In the genomic region with DNA sequence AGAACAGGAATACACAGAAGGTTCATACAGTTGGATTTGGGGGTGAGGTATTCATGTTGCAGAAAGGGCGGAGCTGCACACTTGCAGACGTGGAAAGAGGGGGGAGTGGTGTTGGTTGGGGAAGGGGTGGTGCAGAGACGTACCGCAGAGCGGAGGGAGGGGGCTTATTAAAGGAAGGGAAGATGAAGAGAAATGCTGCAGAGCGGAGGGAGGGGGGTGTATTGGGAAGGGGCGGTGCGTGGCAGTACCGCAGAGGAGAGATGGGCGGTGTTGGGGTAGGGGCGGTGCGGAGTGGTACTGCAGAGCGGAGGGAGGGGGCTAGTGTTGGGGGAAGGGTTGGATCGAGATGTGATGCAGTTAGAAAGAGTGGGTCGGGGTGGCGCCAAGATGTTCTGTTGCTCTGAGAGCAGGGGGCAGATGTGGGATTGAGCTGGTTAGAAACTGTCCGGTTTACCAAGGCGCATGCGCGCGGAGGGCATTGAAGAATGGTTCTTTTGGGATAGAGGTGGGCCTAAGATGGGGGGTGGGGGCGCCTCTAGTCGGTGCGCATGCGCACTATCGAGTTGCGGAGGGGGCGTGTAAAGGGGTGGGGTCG, we compare ENCODE assay signal across 8 cellular contexts. TPM values are rescaled to one million over a fixed set of nuclear protein-coding genes. Genes with fewer than 3 reads are reported as not detected.
DNase-seq lines count a peak whose midpoint lies in the region; ATAC-seq lines count a peak whose summit lies in the region.

No MANE protein-coding gene starts in this region.

- H3K4me2 ChIP-seq in mesenchymal stem cell (ENCODE audit: low read length, poor library complexity, severe bottlenecking) = peak overlapping the region; percentile 67

- no peak overlapping the region for H4K91ac ChIP-seq in mesenchymal stem cell (ENCODE audit: low read length)

- under 1% methylated on average over 24 of the region's 29 CpGs for WGBS in mesenchymal stem cell

- H4K8ac ChIP-seq in mesenchymal stem cell (ENCODE audit: low read length) = peak overlapping the region; percentile 17

- H3K27me3 ChIP-seq in mesenchymal stem cell (ENCODE audit: control insufficient read depth in 1 of 2, insufficient read depth in 1 of 2, low read length in 2 of 2) = peaks cover 0 to 9% of the 10 kb centered on the region in 2 experiments

- peaks cover 19% of the 10 kb centered on the region for H3K79me1 ChIP-seq in mesenchymal stem cell (replicated peaks; ENCODE audit: low read length, poor library complexity, severe bottlenecking)

- ATAC-seq in Right ventricle myocardium inferior (peak; percentile 52), HG03280 (IDR thresholded peaks at IDR 0.05; ENCODE audit: unreplicated experiment) (no peak)

- peaks cover 21 to 35% of the 10 kb centered on the region in 2 experiments for H3K36me3 ChIP-seq in mesenchymal stem cell (ENCODE audit: control insufficient read depth in 1 of 2, insufficient read depth in 2 of 2, low read depth in 1 of 2, low read length in 2 of 2)

- H2AK5ac ChIP-seq in mesenchymal stem cell (ENCODE audit: low read length, severe bottlenecking) = no peak overlapping the region

- no peak overlapping the region for H2BK12ac ChIP-seq in mesenchymal stem cell (ENCODE audit: low read length in 2 of 2)

- peak overlapping the region; percentile 31 for H3K27ac ChIP-seq in mesenchymal stem cell (ENCODE audit: low read length, poor library complexity, severe bottlenecking)

- peak overlapping the region; percentile 82 for H3K4me3 Mint-ChIP-seq in activated CD4-positive, alpha-beta memory T cell treated with anti-CD3 and anti-CD28 coated beads for 36 hours

- CTCF ChIA-PET in activated CD4-positive, alpha-beta memory T cell treated with anti-CD3 and anti-CD28 coated beads for 36 hours (lab: Charles Lee) = no interaction called here

- peak overlapping the region in 1 of 2 experiments; percentile 71 for H3K18ac ChIP-seq in mesenchymal stem cell (ENCODE audit: low read depth in 1 of 2, low read length in 2 of 2)

- no peaks in the 10 kb centered on the region for H3K9me3 Mint-ChIP-seq in activated CD4-positive, alpha-beta memory T cell treated with anti-CD3 and anti-CD28 coated beads for 36 hours

- H3K9ac ChIP-seq in mesenchymal stem cell (ENCODE audit: low read length) = peak overlapping the region; percentile 81

- DNase-seq in Right ventricle myocardium inferior (ENCODE audit: missing footprints) = peak; percentile 63
- no peak for DNase-seq in cardiac septum (ENCODE audit: low spot score)
- DNase-seq in NCI-H2107 (lab: John Stamatoyannopoulos, UW) = peak; percentile 8
- peak; percentile 67 for DNase-seq in activated CD4-positive, alpha-beta memory T cell treated with anti-CD3 and anti-CD28 coated beads for 36 hours
- peak; percentile 39 for DNase-seq in effector CD8-positive, alpha-beta T cell (lab: John Stamatoyannopoulos, UW)
- peak; percentile 74 for DNase-seq in mesenchymal stem cell
- peak; percentile 15 to 33 (median 28) for DNase-seq in stimulated activated CD4-positive, alpha-beta T cell treated with anti-CD3 and anti-CD28 coated beads, TNF-alpha, amount 100 ng/mL, for 48 hours (ENCODE audit: low read depth in 3 of 3)

- peak overlapping the region; percentile 60 to 84 for H3K4me3 ChIP-seq in mesenchymal stem cell (ENCODE audit: insufficient read depth in 1 of 2, low read depth in 1 of 2, low read length in 2 of 2)

- H2BK15ac ChIP-seq in mesenchymal stem cell (ENCODE audit: low read depth, poor library complexity, severe bottlenecking) = no peak overlapping the region

- H2BK120ac ChIP-seq in mesenchymal stem cell (ENCODE audit: low read depth, low read length) = no peak overlapping the region

- H3K14ac ChIP-seq in mesenchymal stem cell (ENCODE audit: low read length in 2 of 2) = no peak overlapping the region

- H3K9me3 ChIP-seq in mesenchymal stem cell (ENCODE audit: control insufficient read depth, low read length) = no peaks in the 10 kb centered on the region

- intact Hi-C loops in Right ventricle myocardium inferior (cut with DNase I) (no loop called here), cardiac septum (cut with DNase I) (no loop called here)
- intact Hi-C loops in activated CD4-positive, alpha-beta memory T cell treated with anti-CD3 and anti-CD28 coated beads for 36 hours (cut with micrococcal nuclease) = loop anchor here (5.0 kb wide), 1 partner anchor 81 kb away; the partner anchor contains the start of gene APEX2

- H3K4ac ChIP-seq in mesenchymal stem cell (ENCODE audit: low read depth in 1 of 2, low read length in 2 of 2) = no peak overlapping the region

- H2BK5ac ChIP-seq in mesenchymal stem cell (ENCODE audit: low read depth, low read length, poor library complexity, severe bottlenecking) = no peak overlapping the region

- H3K23ac ChIP-seq in mesenchymal stem cell (ENCODE audit: low read length in 2 of 2) = no peak overlapping the region

- peaks cover 11% of the 10 kb centered on the region for H3K4me1 Mint-ChIP-seq in activated CD4-positive, alpha-beta memory T cell treated with anti-CD3 and anti-CD28 coated beads for 36 hours (ENCODE audit: low read depth)

- peaks cover 3% of the 10 kb centered on the region for H3K27me3 Mint-ChIP-seq in activated CD4-positive, alpha-beta memory T cell treated with anti-CD3 and anti-CD28 coated beads for 36 hours

- no peaks in the 10 kb centered on the region for H3K36me3 Mint-ChIP-seq in activated CD4-positive, alpha-beta memory T cell treated with anti-CD3 and anti-CD28 coated beads for 36 hours

- POLR2A ChIA-PET in activated CD4-positive, alpha-beta memory T cell treated with anti-CD3 and anti-CD28 coated beads for 36 hours (lab: Charles Lee) = no interaction called here

- H3K27ac Mint-ChIP-seq in activated CD4-positive, alpha-beta memory T cell treated with anti-CD3 and anti-CD28 coated beads for 36 hours = no peak overlapping the region

- H2AFZ ChIP-seq in mesenchymal stem cell (ENCODE audit: low read depth, low read length) = no peak overlapping the region

- peaks cover 5% of the 10 kb centered on the region for H3K4me1 ChIP-seq in mesenchymal stem cell (ENCODE audit: control insufficient read depth, insufficient read depth, low read depth, low read length)

RNA-seq across cellular contexts. Expression of gene TRO, which starts 0.9 kb away (rescaled TPM):
- total RNA-seq in Right ventricle myocardium inferior (1.8 TPM), cardiac septum (4.6 TPM)
- 1 to 10 TPM; 2.3 to 3.9 TPM for total RNA-seq in activated CD4-positive, alpha-beta memory T cell treated with anti-CD3 and anti-CD28 coated beads for 36 hours
- 35.5 TPM for polyA plus RNA-seq in mesenchymal stem cell (2013, experiment 1 of 2)
- 33.7 TPM for polyA plus RNA-seq in mesenchymal stem cell (2013, experiment 2 of 2)
